In genomic region chr17:30124273-30124796, GRCh38 we compare ENCODE assay signal across 20 cellular contexts.
"Had no signal": no experiment of that assay in that cellular context is flagged by ENCODE, and none has a peak within 500 bp of the region (broad histone marks: within the 10 kb centered on the region; RNA-seq: fewer than 3 reads in every experiment).

No MANE protein-coding gene starts in this region.

- H3K4me3 ChIP-seq: coronary artery, esophagus squamous epithelium, lower lobe of right lung, psoas muscle, sigmoid colon, SK-N-MC, suprapubic skin, upper lobe of left lung had no signal

- H3K36me3 Mint-ChIP-seq: natural killer cell had no signal

- H3K9me3 ChIP-seq: esophagus squamous epithelium, lower lobe of right lung, psoas muscle, sigmoid colon, suprapubic skin, upper lobe of left lung had no signal

- H3K27ac Mint-ChIP-seq: natural killer cell had no signal

- ATAC-seq: activated T-cell treated with anti-CD3 and anti-CD28 coated beads, Interleukin-2, amount 50 U/mL, for 4 hours; lower lobe of right lung; natural killer cell; psoas muscle; stimulated activated naive CD8-positive, alpha-beta T cell treated with anti-CD3 and anti-CD28 coated beads, Interleukin-15, Interleukin-2, amounts not matched to agents 100 U/mL and 50 U/mL, for 24 hours had no signal

- H3K9me3 Mint-ChIP-seq: activated T-cell treated with anti-CD3 and anti-CD28 coated beads, Interleukin-2, amount 50 U/mL, for 4 hours; immature natural killer cell; natural killer cell had no signal

- H3K27ac ChIP-seq: coronary artery, esophagus squamous epithelium, lower lobe of right lung, psoas muscle, sigmoid colon, SK-N-MC, suprapubic skin, upper lobe of left lung had no signal

- H3K4me3 Mint-ChIP-seq: activated T-cell treated with anti-CD3 and anti-CD28 coated beads, Interleukin-2, amount 50 U/mL, for 4 hours; immature natural killer cell; natural killer cell had no signal

- DNase-seq: activated CD4-positive, CD25-positive, alpha-beta regulatory T cell; activated gamma-delta T cell treated with Interleukin-2 at 50 U/mL for 16 hours; activated T-cell treated with anti-CD3 and anti-CD28 coated beads, Interleukin-2, amount 50 U/mL, for 4 hours; caudate nucleus; esophagus squamous epithelium; foreskin fibroblast; glutamatergic neuron; immature natural killer cell; lower lobe of right lung; natural killer cell; occipital lobe; psoas muscle; sigmoid colon; stimulated activated CD4-positive, alpha-beta T cell treated with anti-CD3 and anti-CD28 coated beads, Interleukin-2, amount 100 ng/mL, for 24 hours; stimulated activated naive CD8-positive, alpha-beta T cell treated with anti-CD3 and anti-CD28 coated beads, Interleukin-15, Interleukin-2, amounts not matched to agents 100 U/mL and 50 U/mL, for 24 hours; T-helper 2 cell; upper lobe of left lung had no signal

- H3K27me3 ChIP-seq: esophagus squamous epithelium, sigmoid colon, suprapubic skin, upper lobe of left lung had no signal
